ENCODE assay signal across 11 cellular contexts in genomic region chr1:184183919-184184318, GRCh38.
"Had no signal": no experiment of that assay in that cellular context is flagged by ENCODE, and none has a peak within 500 bp of the region (broad histone marks: within the 10 kb centered on the region; RNA-seq: fewer than 3 reads in every experiment).

No MANE protein-coding gene starts in this region.

- H3K4me2 ChIP-seq: GM23338 had no signal

- H3K9me3 ChIP-seq: HAP-1 had no signal

- H3K9ac ChIP-seq: GM23248 had no signal

- H3K4me3 ChIP-seq: GM23248, GM23338, HAP-1 had no signal

- DNase-seq: GM23248, GOT3, H7, H9, HCEC 1CT, HFFc6 had no signal

- H3K27ac ChIP-seq: GM23248 had no signal

- H3K36me3 ChIP-seq: HAP-1 had no signal

- H2AFZ ChIP-seq: GM23248, GM23338 had no signal

- ATAC-seq: GM23338, HCT116 had no signal

- FAIRE-seq: H1, H54 had no signal

- H3K4me1 ChIP-seq: HAP-1 had no signal
